Comparison of ENCODE assay signal across 8 cellular contexts in genomic region chr7:27740449-27741086, GRCh38. TPM values are rescaled to one million over a fixed set of nuclear protein-coding genes. Genes with fewer than 3 reads are reported as not detected.
DNase-seq lines count a peak whose midpoint lies in the region; ATAC-seq and FAIRE-seq lines count a peak whose summit lies in the region.

No MANE protein-coding gene starts in this region.

- peak overlapping the region; percentile 97 for H3K9ac ChIP-seq in GM23248

- no peaks in the 10 kb centered on the region for H3K36me3 ChIP-seq in GM23248 (ENCODE audit: low read depth)
- no peaks in the 10 kb centered on the region for H3K36me3 ChIP-seq in KOPT-K1 (ENCODE audit: insufficient read depth, low read length)

- H2AFZ ChIP-seq in GM23248, result peak overlapping the region; percentile 97

- H3K9me3 Mint-ChIP-seq in activated T-helper 17 cell treated with anti-CD3 and anti-CD28 coated beads, Interleukin-2, amount 50 U/mL, for 72 hours, result no peaks in the 10 kb centered on the region
- H3K9me3 Mint-ChIP-seq in naive thymus-derived CD8-positive, alpha-beta T cell, result no peaks in the 10 kb centered on the region

- peak; percentile 45 for FAIRE-seq in RCC 7860 (lab: Jason Lieb, UNC)

- H3K27ac ChIP-seq in GM23248 (peak overlapping the region; percentile 94), KOPT-K1 (ENCODE audit: low read depth, low read length, poor library complexity, severe bottlenecking) (peak overlapping the region; percentile 74)

- H3K4me3 Mint-ChIP-seq in activated T-helper 17 cell treated with anti-CD3 and anti-CD28 coated beads, Interleukin-2, amount 50 U/mL, for 72 hours, result peak overlapping the region; percentile 90
- peak overlapping the region; percentile 86 to 99 (median 98) for H3K4me3 Mint-ChIP-seq in naive thymus-derived CD8-positive, alpha-beta T cell

- H3K4me2 ChIP-seq in GM23248 (ENCODE audit: unreplicated experiment), result peak overlapping the region; percentile 96

- H3K4me1 Mint-ChIP-seq in activated T-helper 17 cell treated with anti-CD3 and anti-CD28 coated beads, Interleukin-2, amount 50 U/mL, for 72 hours, result peaks cover 16% of the 10 kb centered on the region
- peaks cover 18 to 53% (median 45%) of the 10 kb centered on the region in 4 donors for H3K4me1 Mint-ChIP-seq in naive thymus-derived CD8-positive, alpha-beta T cell

- H3K4me1 ChIP-seq in GM23248 (ENCODE audit: insufficient read depth), result peaks cover 31% of the 10 kb centered on the region

- in situ Hi-C loops in GM23248 (cut with MboI), result no loop called here

- POLR2A ChIA-PET in naive thymus-derived CD8-positive, alpha-beta T cell (lab: Charles Lee), result interaction anchor here (0.7 to 2.7 kb wide), 6 partner anchors 21 to 82 kb away, joined by 3 to 57 read pairs (median 3); partner anchors contain the start of gene HIBADH

- H4K20me1 ChIP-seq in GM23248 (ENCODE audit: insufficient read depth), result no peaks in the 10 kb centered on the region

- no peaks in the 10 kb centered on the region for H3K9me2 ChIP-seq in GM23248 (ENCODE audit: insufficient read depth)

- H3K27ac Mint-ChIP-seq in activated T-helper 17 cell treated with anti-CD3 and anti-CD28 coated beads, Interleukin-2, amount 50 U/mL, for 72 hours, result peak overlapping the region; percentile 99
- H3K27ac Mint-ChIP-seq in naive thymus-derived CD8-positive, alpha-beta T cell, result peak overlapping the region; percentile 88 to 99 (median 98)

- no peaks in the 10 kb centered on the region for H3K27me3 ChIP-seq in GM23248 (replicated peaks; ENCODE audit: insufficient read depth)

- H3K79me2 ChIP-seq in GM23248 (ENCODE audit: insufficient read depth), result peaks cover 49% of the 10 kb centered on the region

- H3K27me3 Mint-ChIP-seq in activated T-helper 17 cell treated with anti-CD3 and anti-CD28 coated beads, Interleukin-2, amount 50 U/mL, for 72 hours, result no peaks in the 10 kb centered on the region
- H3K27me3 Mint-ChIP-seq in naive thymus-derived CD8-positive, alpha-beta T cell, result no peaks in the 10 kb centered on the region

- peak overlapping the region; percentile 92 for H3K4me3 ChIP-seq in GM23248

- H3F3A ChIP-seq in GM23248 (ENCODE audit: insufficient read depth), result peaks cover 21% of the 10 kb centered on the region

- WGBS in GM23248 (ENCODE audit: low coverage in 1 of 2, low lambda C conversion rate in 2 of 2, missing lambda C conversion rate in 2 of 2), 2 experiments, result 1 to 2% methylated on average over 45 to 47 of the region's 49 CpGs

- H3K36me3 Mint-ChIP-seq in activated T-helper 17 cell treated with anti-CD3 and anti-CD28 coated beads, Interleukin-2, amount 50 U/mL, for 72 hours (ENCODE audit: low read depth), result peaks cover 39% of the 10 kb centered on the region
- H3K36me3 Mint-ChIP-seq in naive thymus-derived CD8-positive, alpha-beta T cell, result peaks cover 0 to 8% (median 0%) of the 10 kb centered on the region in 3 donors

- ATAC-seq in activated T-helper 17 cell treated with anti-CD3 and anti-CD28 coated beads, Interleukin-2, amount 50 U/mL, for 72 hours (replicated peaks), result peak; percentile 78
- peak; percentile 65 to 67 for ATAC-seq in naive thymus-derived CD8-positive, alpha-beta T cell

- DNase-seq in Daoy (ENCODE audit: low read depth), result peak; percentile 90
- DNase-seq in GM23248, result peak; percentile 89
- peak; percentile 60 for DNase-seq in RCC 7860 (ENCODE audit: low spot score)
- DNase-seq in fibroblast of peridontal ligament (ENCODE audit: extremely low read depth), result peak; percentile 63
- peak; percentile 69 to 88 (median 80) for DNase-seq in naive thymus-derived CD8-positive, alpha-beta T cell
- DNase-seq in stimulated activated naive CD4-positive, alpha-beta T cell treated with Interleukin-2 at 50 U/mL for 16 hours (lab: John Stamatoyannopoulos, UW), result peak; percentile 86

- H3K9me3 ChIP-seq in GM23248 (ENCODE audit: low read depth) (no peaks in the 10 kb centered on the region), KOPT-K1 (ENCODE audit: insufficient read depth, low read length, poor library complexity, severe bottlenecking) (no peaks in the 10 kb centered on the region)

RNA-seq across cellular contexts. Expression of gene TAX1BP1, which starts 0.6 kb away (rescaled TPM):
- 156 and 178 TPM in 2 replicates for total RNA-seq in Daoy (2014; rRNA removed; shearing (Covaris generic))
- 79.4 and 98.1 TPM in 2 replicates for total RNA-seq in GM23248 (2014; rRNA removed; shearing (Covaris generic))
- polyA plus RNA-seq in GM23248 (2016; fragmentation: Nextera tagmentation; extraction: Ambion mirVana), result 131 and 137 TPM in 2 replicates
- 100 to 1,000 TPM; 100 to 151 TPM for total RNA-seq in activated T-helper 17 cell treated with anti-CD3 and anti-CD28 coated beads, Interleukin-2, amount 50 U/mL, for 72 hours
- 100 to 1,000 TPM; 121 to 122 TPM for total RNA-seq in naive thymus-derived CD8-positive, alpha-beta T cell
- 100 to 1,000 TPM in 2 of 3 donors, 10 to 100 TPM in 1; 98.9 to 131 (median 103) TPM for polyA plus RNA-seq in naive thymus-derived CD8-positive, alpha-beta T cell

Comparison
In these comparisons a context has a peak if more than half of its experiments do, and no peak if none do; other contexts are left out.
1. Peak in every context shown above with its lines: DNase-seq, ATAC-seq, H3K4me3 ChIP-seq and H3K27ac ChIP-seq.